ENCODE assay signal across 8 cellular contexts in the genomic region with DNA sequence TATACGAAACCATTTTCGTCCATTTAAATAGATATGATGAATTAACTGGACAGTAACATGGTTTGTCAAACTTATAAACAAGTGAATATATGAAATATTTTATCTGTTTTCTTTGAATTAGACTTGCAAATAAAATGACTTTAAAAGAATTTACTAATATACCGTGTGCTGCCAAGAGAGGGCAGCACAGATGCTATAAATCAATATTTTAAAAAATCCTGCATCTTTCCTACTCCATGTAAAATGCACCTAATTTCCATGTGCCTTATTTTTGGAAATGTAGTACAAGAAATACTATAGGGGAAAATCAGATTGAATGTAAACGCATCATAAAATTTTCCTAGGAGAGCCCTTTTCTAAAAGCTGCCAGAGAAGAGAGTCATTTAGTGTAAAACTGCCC.
DNase-seq lines count a peak whose midpoint lies in the region; ATAC-seq, FAIRE-seq and TF ChIP-seq lines count a peak whose summit lies in the region.

No MANE protein-coding gene starts in this region.

- peak; percentile 45; the same call in 1 of the 3 replicates for ATAC-seq in GM12878
- no peak for ATAC-seq in HG03139 (IDR thresholded peaks at IDR 0.05; ENCODE audit: unreplicated experiment)
- no peak for ATAC-seq in right cardiac atrium

- intact Hi-C loops in GM12878 (cut with micrococcal nuclease; ENCODE audit: unreplicated experiment), result loop anchor here (1.0 kb wide), 1 partner anchor 161 kb away; no protein-coding TSS in a partner anchor
- intact Hi-C loops in right cardiac atrium (cut with DNase I), result loop anchor here in 3 of 4 donors (5.0 to 10.0 kb wide), 2 partner anchors 154 to 161 kb away; no protein-coding TSS in a partner anchor

- 26% methylated on average over 4 of the region's 4 CpGs for WGBS in GM12878 (ENCODE audit: insufficient coverage, insufficient replicate concordance, low lambda C conversion rate, missing lambda C conversion rate)
- WGBS in right cardiac atrium, result 35% methylated on average over 4 of the region's 4 CpGs

- H3K36me3 ChIP-seq in GM12878 (ENCODE audit: control insufficient read depth in 2 of 2, insufficient read depth in 2 of 2, low read length in 1 of 2), result peaks cover 2 to 12% of the 10 kb centered on the region in 2 experiments

- DNase-seq in DMS114 treated with DMSO at 0.1 percent for 48 hours (lab: John Stamatoyannopoulos, UW; ENCODE audit: unreplicated experiment) (peak; percentile 8), KG1 (lab: John Stamatoyannopoulos, UW) (peak; percentile 1), GM12878 (ENCODE audit: low read depth, low spot score) (no peak), medulla oblongata (ENCODE audit: extremely low spot score) (peak; percentile 30), islet precursor cell (no peak), D341Med (ENCODE audit: low spot score) (no peak), right cardiac atrium (no peak)

- no peak overlapping the region for H3K9ac ChIP-seq in GM12878 (ENCODE audit: control insufficient read depth, insufficient read depth, low read length)

- H3K4me2 ChIP-seq in GM12878 (ENCODE audit: control insufficient read depth, insufficient read depth), result no peak overlapping the region

- no peaks in the 10 kb centered on the region for H3K27me3 ChIP-seq in GM12878 (replicated peaks in 1 of 2; ENCODE audit: control insufficient read depth in 2 of 2, insufficient read depth in 2 of 2, low read length in 1 of 2)
- no peaks in the 10 kb centered on the region for H3K27me3 ChIP-seq in right cardiac atrium (ENCODE audit: control insufficient read depth, insufficient read depth)

- POLR2A ChIA-PET in GM12878 (lab: Charles Lee), result interaction anchor here (0.8 to 1.0 kb wide), 2 partner anchors 12 to 162 kb away, joined by 4 to 8 read pairs; no protein-coding TSS in a partner anchor

- SMC1A ChIA-PET in GM12878 (lab: Charles Lee; ENCODE audit: uncharacterized antibody, unreplicated experiment), result interaction anchor here (0.6 to 1.9 kb wide), 8 partner anchors 12 to 162 kb away, joined by 3 to 24 read pairs (median 5); no protein-coding TSS in a partner anchor

- H3K4me1 ChIP-seq in GM12878 (ENCODE audit: control insufficient read depth, insufficient read depth, low read length), result no peaks in the 10 kb centered on the region
- H3K4me1 ChIP-seq in right cardiac atrium (ENCODE audit: control insufficient read depth, insufficient read depth, low read length), result no peaks in the 10 kb centered on the region

- TF ChIP-seq RAD21 in GM12878 (IDR thresholded peaks at IDR 0.05; ENCODE audit: insufficient read depth, low read depth, low read length), result peak; percentile 65

- TSS peak; percentile 33 for BruUV-seq in GM12878 (replicated peaks; lab: Mats Ljungman, UMichigan)

- FAIRE-seq in GM12878 (lab: Jason Lieb, UNC), result no peak

- H4K20me1 ChIP-seq in GM12878 (ENCODE audit: control insufficient read depth, insufficient read depth), result no peaks in the 10 kb centered on the region

- in situ Hi-C loops in GM12878 (cut with MboI), result loop anchor here (5.0 kb wide), 1 partner anchor 161 kb away; no protein-coding TSS in a partner anchor

- H3K79me2 ChIP-seq in GM12878 (ENCODE audit: control insufficient read depth, insufficient read depth, low read length), result no peaks in the 10 kb centered on the region

- H3K9me3 ChIP-seq in GM12878 (replicated peaks; ENCODE audit: control insufficient read depth, insufficient read depth, low read length) (no peaks in the 10 kb centered on the region), right cardiac atrium (ENCODE audit: control insufficient read depth, low read length) (no peaks in the 10 kb centered on the region)

- RAD21 ChIA-PET in GM12878 (lab: Charles Lee; ENCODE audit: unreplicated experiment), result interaction anchor here (1.1 to 2.0 kb wide), 4 partner anchors 10 to 162 kb away, joined by 4 to 34 read pairs (median 8); no protein-coding TSS in a partner anchor

- no peak for TF ChIP-seq EP300 in GM12878 (IDR thresholded peaks at IDR 0.05; ENCODE audit: borderline replicate concordance in 1 of 2, control insufficient read depth in 1 of 2, low read depth in 2 of 2, low read length in 2 of 2)

- H3K4me3 ChIP-seq in GM12878 (no peak overlapping the region), right cardiac atrium (ENCODE audit: low read length) (no peak overlapping the region)

- no peak for TF ChIP-seq POLR2A in GM12878 (IDR thresholded peaks at IDR 0.05; ENCODE audit: low read depth, low read length)

- TF ChIP-seq CTCF in GM12878 (IDR thresholded peaks at IDR 0.05 in 2 of 3, conservative IDR thresholded peaks at IDR 0.05 in 1 of 3; ENCODE audit: control insufficient read depth in 2 of 3, extremely low read depth in 1 of 3, insufficient read depth in 1 of 3, low read depth in 3 of 3, low read length in 3 of 3), result peak; percentile 46 to 63 (median 55); a peak in 5 of 6 replicates

- CTCF ChIA-PET in GM12878 (lab: Yijun Ruan, JAX), result interaction anchor here (0.8 to 3.5 kb wide), 18 partner anchors 8 to 290 kb away, joined by 3 to 44 read pairs (median 4); no protein-coding TSS in a partner anchor

- H3K27ac ChIP-seq in GM12878 (ENCODE audit: control insufficient read depth, insufficient read depth) (no peak overlapping the region), right cardiac atrium (ENCODE audit: low read length) (no peak overlapping the region)

- H2AFZ ChIP-seq in GM12878 (ENCODE audit: control insufficient read depth, low read depth, low read length), result no peak overlapping the region

TF ChIP-seq in GM12878, 131 proteins besides CTCF, POLR2A, EP300 and RAD21:
- TF ChIP-seq BACH1 (IDR thresholded peaks at IDR 0.05; ENCODE audit: borderline replicate concordance), result no peak
- TF ChIP-seq SMC3 (IDR thresholded peaks at IDR 0.05; ENCODE audit: borderline replicate concordance, low read length), result peak; percentile 68; the same call in 1 of the 2 replicates

Comparison
In these comparisons a context has a peak if more than half of its experiments do, and no peak if none do; other contexts are left out.
1. DNase-seq: peak in DMS114 treated with DMSO at 0.1 percent for 48 hours (single experiment), KG1 (single experiment) and medulla oblongata (single experiment); none in GM12878 (single experiment), islet precursor cell (single experiment), D341Med (single experiment) and right cardiac atrium (0 of 3).